ENCODE assay signal across 8 cellular contexts in genomic region chr1:96721382-96722160, GRCh38. TPM values are rescaled to one million over a fixed set of nuclear protein-coding genes. Genes with fewer than 3 reads are reported as not detected.
DNase-seq lines count a peak whose midpoint lies in the region; ATAC-seq, FAIRE-seq and TF ChIP-seq lines count a peak whose summit lies in the region.

PTBP2 (plus strand) TSS chr1:96721784; CDS start chr1:96721865, 81 bp downstream.

- no peak for FAIRE-seq in urothelium cell line (lab: Jason Lieb, UNC)

- H3K4me3 ChIP-seq in right atrium auricular region, result peak within 1 kb of the TSS; percentile 71 to 93

- no peaks in the 10 kb centered on the region for H3K27me3 ChIP-seq in right atrium auricular region

- H3K9me3 ChIP-seq in right atrium auricular region, result no peaks in the 10 kb centered on the region

- H3K27ac ChIP-seq in right atrium auricular region, result peak within 1 kb of the TSS; percentile 92 to 99

- H3K36me3 ChIP-seq in right atrium auricular region, result no peaks in the 10 kb centered on the region

- peak in 1 of 2 donors; percentile 13 for TF ChIP-seq CTCF in right atrium auricular region (IDR thresholded peaks at IDR 0.05)

- peak; percentile 96 for ATAC-seq in GM18498 (IDR thresholded peaks at IDR 0.05; ENCODE audit: unreplicated experiment)
- peak; percentile 96 for ATAC-seq in HG02798 (IDR thresholded peaks at IDR 0.05; ENCODE audit: poor library complexity, unreplicated experiment)

- H3K4me1 ChIP-seq in right atrium auricular region, result peaks cover 0 to 17% of the 10 kb centered on the region in 2 donors

- DNase-seq in NCI-H1417 (lab: John Stamatoyannopoulos, UW), result peak; percentile 88 to 91 (median 90)
- peak; percentile 58 to 89 (median 75) for DNase-seq in T-helper 2 cell
- peak in 55 of 56 donors; percentile 32 to 95 (median 80) for DNase-seq in amygdala (lab: John Stamatoyannopoulos, UW)
- DNase-seq in right atrium auricular region (ENCODE audit: low spot score), result peak; percentile 77
- peak; percentile 15 for DNase-seq in pulmonary artery endothelial cell (ENCODE audit: low read depth, low spot score)
- DNase-seq in urothelium cell line (ENCODE audit: low spot score), result peak; percentile 89

RNA-seq across cellular contexts. Expression of gene PTBP2, which starts in this region (rescaled TPM):
- total RNA-seq in right atrium auricular region (10 to 100 TPM; 15.9 to 21.9 TPM), pulmonary artery endothelial cell (13.4 and 15.0 TPM in 2 replicates)

Comparison
In these comparisons a context has a peak if more than half of its experiments do, and no peak if none do; other contexts are left out.
1. Peak in every context shown above with its lines: DNase-seq, ATAC-seq, H3K4me3 ChIP-seq and H3K27ac ChIP-seq.
2. DNase-seq: peak in every context shown above with its lines; median percentile 90 in NCI-H1417; 89 in urothelium cell line; 80 in amygdala; 77 in right atrium auricular region; 75 in T-helper 2 cell; 15 in pulmonary artery endothelial cell.